ENCODE assay signal across 1 cellular context in genomic region chr4:183533698-183534097, GRCh38.
TF ChIP-seq lines count a peak whose summit lies in the region.

No MANE protein-coding gene starts in this region.

TF ChIP-seq in H1, 55 proteins besides CTCF, POLR2A, EP300 and RAD21:
- TF ChIP-seq BACH1 (IDR thresholded peaks at IDR 0.05; ENCODE audit: low read length) (no peak), SP4 (IDR thresholded peaks at IDR 0.05; ENCODE audit: low read length) (no peak), CHD7 (IDR thresholded peaks at IDR 0.05; ENCODE audit: insufficient replicate concordance, low read length) (no peak), KDM5A (IDR thresholded peaks at IDR 0.05; ENCODE audit: low read length) (no peak), POU5F1 (IDR thresholded peaks at IDR 0.05; ENCODE audit: low read depth, low read length) (no peak), NANOG (IDR thresholded peaks at IDR 0.05; ENCODE audit: insufficient read depth, low read depth, low read length, poor library complexity, severe bottlenecking) (no peak), CBX5 (IDR thresholded peaks at IDR 0.05; ENCODE audit: low read depth, low read length) (no peak)
